Comparison of ENCODE assay signal across 8 cellular contexts in the genomic region with DNA sequence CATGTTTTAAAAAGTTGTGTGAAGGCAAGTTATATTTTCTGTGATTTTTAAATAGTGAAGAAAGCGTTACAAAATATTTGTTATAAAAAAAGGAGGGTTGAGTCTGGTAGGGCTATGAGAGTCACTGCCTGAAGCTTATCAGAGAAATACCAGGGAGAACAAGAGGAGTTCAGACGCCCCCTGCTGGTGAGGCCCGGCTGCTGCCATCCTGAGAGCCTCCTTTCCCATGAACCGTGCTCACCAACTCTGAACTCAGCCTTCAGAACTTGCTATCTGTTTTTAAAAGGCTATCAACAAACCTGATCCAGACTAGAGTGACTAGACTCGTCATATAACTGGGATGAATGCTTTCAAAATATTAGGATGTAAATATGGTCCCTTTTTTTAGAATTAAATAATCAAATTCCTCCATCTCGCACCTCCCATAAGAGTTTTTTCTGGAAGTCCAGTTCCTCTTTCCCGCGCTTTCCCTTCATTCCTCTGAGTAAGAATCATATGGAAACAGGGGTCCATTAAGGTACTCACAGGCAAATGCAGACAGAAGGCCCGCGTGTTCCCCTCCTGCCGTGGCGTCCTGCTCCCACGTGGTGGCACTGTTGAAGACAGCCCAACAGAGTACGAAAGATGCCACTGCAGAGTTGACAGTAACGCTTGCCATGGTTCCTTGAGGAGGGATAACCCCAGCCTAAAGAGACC. TPM values are rescaled to one million over a fixed set of nuclear protein-coding genes. Genes with fewer than 3 reads are reported as not detected.
DNase-seq lines count a peak whose midpoint lies in the region; ATAC-seq, FAIRE-seq and TF ChIP-seq lines count a peak whose summit lies in the region.

No MANE protein-coding gene starts in this region.

- peaks cover 8 to 11% of the 10 kb centered on the region in 2 donors for H3K4me1 ChIP-seq in kidney (ENCODE audit: control insufficient read depth in 1 of 2, insufficient read depth in 1 of 2, low read depth in 1 of 2, low read length in 2 of 2)

- H3K27me3 ChIP-seq in bronchial epithelial cell (ENCODE audit: control insufficient read depth, insufficient read depth, low read length), result no peaks in the 10 kb centered on the region

- TF ChIP-seq CTCF in WI38 (IDR thresholded peaks at IDR 0.05; ENCODE audit: low read depth, low read length) (peak; percentile 40), bronchial epithelial cell (IDR thresholded peaks at IDR 0.05; ENCODE audit: insufficient read depth, low read length, severe bottlenecking) (peak; percentile 96), kidney (IDR thresholded peaks at IDR 0.05; ENCODE audit: borderline replicate concordance, extremely low read depth, insufficient read depth) (peak; percentile 91)

- intact Hi-C loops in kidney (cut with DNase I), result no loop called here

- H3K4me3 ChIP-seq in WI38 (ENCODE audit: low read depth, low read length) (no peak overlapping the region), bronchial epithelial cell (ENCODE audit: low read depth, low read length) (no peak overlapping the region), kidney (ENCODE audit: low read length in 2 of 2) (peak overlapping the region in 1 of 2 donors; percentile 1)

- peak; percentile 42 for ATAC-seq in GM18520 (IDR thresholded peaks at IDR 0.05; ENCODE audit: unreplicated experiment)
- peak; percentile 79 for ATAC-seq in HG03066 (IDR thresholded peaks at IDR 0.05; ENCODE audit: low read depth, unreplicated experiment)

- no peak overlapping the region for H3K9ac ChIP-seq in kidney (ENCODE audit: low read length in 2 of 2)

- no peaks in the 10 kb centered on the region for H3K9me3 ChIP-seq in kidney (ENCODE audit: control insufficient read depth in 1 of 2, low read length in 2 of 2)

- in situ Hi-C loops in ACHN (cut with HindIII; ENCODE audit: low pct_ligation_motif_present, low pct_unique_long_range_greater_than_20kb, low sequenced_read_pairs), result no loop called here

- peak; percentile 65 for DNase-seq in ACHN
- peak; percentile 75 for DNase-seq in NCI-H2171 treated with DMSO at 0.1 percent for 48 hours (lab: John Stamatoyannopoulos, UW)
- DNase-seq in bronchial epithelial cell (ENCODE audit: low read depth), result peak; percentile 47
- peak; percentile 87 for DNase-seq in kidney
- peak; percentile 81 to 83 for DNase-seq in stimulated activated CD4-positive, alpha-beta T cell treated with anti-CD3 and anti-CD28 coated beads, Interleukin-2, amount 100 ng/mL, for 24 hours

- FAIRE-seq in bronchial epithelial cell (lab: Jason Lieb, UNC), result no peak
- peak; percentile 54 for FAIRE-seq in kidney (lab: Jason Lieb, UNC)

- no peaks in the 10 kb centered on the region for H3K36me3 ChIP-seq in bronchial epithelial cell (ENCODE audit: control insufficient read depth, insufficient read depth, low read length)
- no peaks in the 10 kb centered on the region for H3K36me3 ChIP-seq in kidney (ENCODE audit: control insufficient read depth in 1 of 2, insufficient read depth in 2 of 2, low read length in 2 of 2)

- H3K27ac ChIP-seq in kidney (ENCODE audit: low read depth in 2 of 2, low read length in 2 of 2), result no peak overlapping the region

RNA-seq across cellular contexts. Expression of a gene that starts 26.2 kb away (rescaled TPM):
- total RNA-seq in bronchial epithelial cell (0.79 and 2.0 TPM in 2 replicates), kidney (32.5 TPM)
- 5.6 TPM for polyA plus RNA-seq in kidney (ENCODE audit: insufficient read depth, low read depth, low replicate concordance)

Comparison
In these comparisons a context has a peak if more than half of its experiments do, and no peak if none do; other contexts are left out.
1. CTCF ChIP-seq: peak in every context shown above with its lines; median percentile 96 in bronchial epithelial cell; 91 in kidney; 40 in WI38.
2. RNA of a gene that starts 26.2 kb away (total RNA-seq): 32.5 TPM in kidney (single experiment); 0.79 to 2.0 TPM in bronchial epithelial cell; every median in the first group is over 10 times any median in the second.
3. Peak in every context shown above with its lines, with median percentiles within 50 percentile points of each other: DNase-seq.